Comparison of ENCODE assay signal across 8 cellular contexts in the genomic region with DNA sequence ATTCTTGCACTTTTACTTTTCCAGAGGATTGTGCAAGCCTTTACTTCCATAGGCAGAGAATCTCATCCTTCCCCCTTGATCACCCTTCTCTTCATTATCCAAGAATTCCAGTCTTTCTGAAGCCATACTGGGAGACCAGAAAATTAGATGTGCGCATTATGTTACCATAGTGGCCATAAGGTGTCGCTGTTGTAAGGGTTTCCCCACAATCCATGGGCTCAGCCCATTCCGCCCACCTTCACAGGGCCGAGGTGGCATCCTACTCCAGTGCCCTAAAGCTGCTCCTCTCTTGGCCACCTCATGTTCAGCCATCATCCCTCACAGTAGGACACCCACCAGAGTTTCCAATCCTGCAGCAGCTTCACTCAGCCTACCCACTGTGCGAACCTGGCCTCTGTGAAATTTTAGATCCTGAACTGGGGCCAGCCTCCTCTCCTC.
A peak's percentile ranks its signal among the peaks of the same experiment; 100 is the strongest.
DNase-seq lines count a peak whose midpoint lies in the region; ATAC-seq lines count a peak whose summit lies in the region.

No MANE protein-coding gene starts in this region.

- peaks cover 44% of the 10 kb centered on the region for H3K36me3 Mint-ChIP-seq in activated naive CD8-positive, alpha-beta T cell treated with anti-CD3 and anti-CD28 coated beads, Interleukin-2, amount 50 U/mL, for 24 hours (ENCODE audit: low read depth)

- peak; percentile 45 for ATAC-seq in activated naive CD8-positive, alpha-beta T cell treated with anti-CD3 and anti-CD28 coated beads, Interleukin-2, amount 50 U/mL, for 24 hours
- ATAC-seq in GM21360 (IDR thresholded peaks at IDR 0.05; ENCODE audit: unreplicated experiment): no peak

- peak overlapping the region; percentile 14 for H3K27ac Mint-ChIP-seq in activated naive CD8-positive, alpha-beta T cell treated with anti-CD3 and anti-CD28 coated beads, Interleukin-2, amount 50 U/mL, for 24 hours

- peak; percentile 9 to 59 for DNase-seq in NCI-H524 (lab: John Stamatoyannopoulos, UW)
- DNase-seq in NCI-H524 treated with DMSO at 0.1 percent for 48 hours (lab: John Stamatoyannopoulos, UW): no peak
- DNase-seq in NAMALWA (ENCODE audit: low spot score): peak; percentile 62
- DNase-seq in activated naive CD8-positive, alpha-beta T cell treated with anti-CD3 and anti-CD28 coated beads, Interleukin-2, amount 50 U/mL, for 24 hours: peak; percentile 28
- peak; percentile 74 for DNase-seq in iPS DF 4.7 (ENCODE audit: extremely low read depth, low spot score)
- DNase-seq in stimulated activated CD4-positive, alpha-beta T cell treated with anti-CD3 and anti-CD28 coated beads, TNF-alpha, amount 100 ng/mL, for 48 hours (ENCODE audit: low read depth in 3 of 3): peak in 2 of 3 donors; percentile 5 to 20
- no peak for DNase-seq in activated gamma-delta T cell treated with Interleukin-2 at 50 U/mL for 16 hours

- no peak overlapping the region for H3K4me3 Mint-ChIP-seq in activated naive CD8-positive, alpha-beta T cell treated with anti-CD3 and anti-CD28 coated beads, Interleukin-2, amount 50 U/mL, for 24 hours

- H3K4me1 Mint-ChIP-seq in activated naive CD8-positive, alpha-beta T cell treated with anti-CD3 and anti-CD28 coated beads, Interleukin-2, amount 50 U/mL, for 24 hours: peaks cover 7% of the 10 kb centered on the region

- no peaks in the 10 kb centered on the region for H3K27me3 Mint-ChIP-seq in activated naive CD8-positive, alpha-beta T cell treated with anti-CD3 and anti-CD28 coated beads, Interleukin-2, amount 50 U/mL, for 24 hours

- H3K9me3 Mint-ChIP-seq in activated naive CD8-positive, alpha-beta T cell treated with anti-CD3 and anti-CD28 coated beads, Interleukin-2, amount 50 U/mL, for 24 hours: no peaks in the 10 kb centered on the region

Comparison
In these comparisons a context has a peak if more than half of its experiments do, and no peak if none do; other contexts are left out.
1. DNase-seq: peak in NCI-H524 (2 of 2), NAMALWA (single experiment), activated naive CD8-positive, alpha-beta T cell treated with anti-CD3 and anti-CD28 coated beads, Interleukin-2, amount 50 U/mL, for 24 hours (single experiment), iPS DF 4.7 (single experiment) and stimulated activated CD4-positive, alpha-beta T cell treated with anti-CD3 and anti-CD28 coated beads, TNF-alpha, amount 100 ng/mL, for 48 hours (2 of 3); none in NCI-H524 treated with DMSO at 0.1 percent for 48 hours (single experiment) and activated gamma-delta T cell treated with Interleukin-2 at 50 U/mL for 16 hours (single experiment).